12 cellular contexts compared by ENCODE assay signal in the genomic region with DNA sequence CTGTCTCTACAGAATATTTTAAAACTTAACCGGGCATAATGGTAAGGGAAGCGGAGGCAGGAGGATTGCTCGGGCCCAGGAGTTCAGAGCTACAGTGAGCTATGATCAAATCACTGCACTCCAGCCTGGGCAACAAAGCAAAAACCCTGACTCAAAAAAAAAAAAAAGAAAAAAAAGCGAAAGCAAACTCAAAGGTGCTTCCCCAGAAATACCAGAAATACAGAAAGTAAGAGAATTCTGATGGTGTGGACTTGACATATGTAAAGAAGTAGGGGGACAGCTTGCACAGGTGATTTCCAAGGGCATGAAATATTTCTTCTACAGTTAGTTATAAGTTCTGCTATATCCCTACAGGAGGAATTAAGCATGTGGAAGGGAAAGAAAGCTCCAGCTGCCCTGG.
DNase-seq lines count a peak whose midpoint lies in the region; ATAC-seq and TF ChIP-seq lines count a peak whose summit lies in the region.
"Had no signal": no experiment of that assay in that cellular context is flagged by ENCODE, and none has a peak within 500 bp of the region (broad histone marks: within the 10 kb centered on the region; RNA-seq: fewer than 3 reads in every experiment).

No MANE protein-coding gene starts in this region.

- H3K4me1 Mint-ChIP-seq in CD4-positive, alpha-beta T cell (ENCODE audit: low read depth): no peaks in the 10 kb centered on the region
- H3K4me1 Mint-ChIP-seq: activated CD8-positive, alpha-beta memory T cell treated with anti-CD3 and anti-CD28 coated beads, Interleukin-2, amount 10 ng/mL, durations not matched to agents 7 days and 5 days had no signal

- H3K4me3 Mint-ChIP-seq in CD4-positive, alpha-beta T cell: no peak overlapping the region
- H3K4me3 Mint-ChIP-seq: activated CD8-positive, alpha-beta memory T cell treated with anti-CD3 and anti-CD28 coated beads, Interleukin-2, amount 10 ng/mL, durations not matched to agents 7 days and 5 days; activated naive CD8-positive, alpha-beta T cell; CD14-positive monocyte had no signal

- no peaks in the 10 kb centered on the region for H3K36me3 Mint-ChIP-seq in CD4-positive, alpha-beta T cell (ENCODE audit: low read depth)
- H3K36me3 Mint-ChIP-seq: activated CD8-positive, alpha-beta memory T cell treated with anti-CD3 and anti-CD28 coated beads, Interleukin-2, amount 10 ng/mL, durations not matched to agents 7 days and 5 days; CD14-positive monocyte had no signal

- no peak for TF ChIP-seq CTCF in CD4-positive, alpha-beta T cell (IDR thresholded peaks at IDR 0.05)
- TF ChIP-seq CTCF in esophagus squamous epithelium (IDR thresholded peaks at IDR 0.05): no peak

- H3K27me3 Mint-ChIP-seq in CD4-positive, alpha-beta T cell: no peaks in the 10 kb centered on the region
- H3K27me3 Mint-ChIP-seq: activated naive CD8-positive, alpha-beta T cell had no signal

- no peak for TF ChIP-seq POLR2A in esophagus squamous epithelium (IDR thresholded peaks at IDR 0.05)

- no peak overlapping the region for H3K4me3 ChIP-seq in esophagus squamous epithelium
- H3K4me3 ChIP-seq: skin epidermis had no signal

- POLR2A ChIA-PET in CD4-positive, alpha-beta T cell (lab: Charles Lee): no interaction called here

- CTCF ChIA-PET in CD4-positive, alpha-beta T cell (lab: Charles Lee): no interaction called here

- H3K27me3 ChIP-seq in CD4-positive, alpha-beta T cell (ENCODE audit: control insufficient read depth, insufficient read depth, low read length): no peaks in the 10 kb centered on the region
- no peaks in the 10 kb centered on the region for H3K27me3 ChIP-seq in esophagus squamous epithelium

- no peaks in the 10 kb centered on the region for H3K4me1 ChIP-seq in esophagus squamous epithelium

- H3K36me3 ChIP-seq in esophagus squamous epithelium: no peaks in the 10 kb centered on the region

- peaks cover 8% of the 10 kb centered on the region for H3K9me3 Mint-ChIP-seq in CD4-positive, alpha-beta T cell

- WGBS in esophagus squamous epithelium, 2 donors: 44 to 56% methylated on average over 4 of the region's 4 CpGs

- no peak overlapping the region for H3K27ac Mint-ChIP-seq in CD4-positive, alpha-beta T cell
- H3K27ac Mint-ChIP-seq: activated CD8-positive, alpha-beta memory T cell treated with anti-CD3 and anti-CD28 coated beads, Interleukin-2, amount 10 ng/mL, durations not matched to agents 7 days and 5 days; activated naive CD8-positive, alpha-beta T cell had no signal

- DNase-seq in T-helper 1 cell: no peak
- DNase-seq in NCI-H345 treated with DMSO at 0.1 percent for 48 hours (lab: John Stamatoyannopoulos, UW; ENCODE audit: unreplicated experiment): no peak
- DNase-seq in CD4-positive, alpha-beta T cell: no peak
- DNase-seq in esophagus squamous epithelium (lab: John Stamatoyannopoulos, UW): no peak
- DNase-seq: nucleus accumbens had no signal

- H3K9me3 ChIP-seq in CD4-positive, alpha-beta T cell (ENCODE audit: control insufficient read depth, low read length): no peaks in the 10 kb centered on the region
- no peaks in the 10 kb centered on the region for H3K9me3 ChIP-seq in esophagus squamous epithelium

- intact Hi-C loops in CD4-positive, alpha-beta T cell (cut with DNase I, micrococcal nuclease): loop anchor here in 1 of 2 experiments (10.0 kb wide), 1 partner anchor 66 kb away; a partner anchor contains a TSS
- intact Hi-C loops in esophagus squamous epithelium (cut with DNase I): no loop called here

- ATAC-seq in GM18870 (IDR thresholded peaks at IDR 0.05; ENCODE audit: unreplicated experiment) (peak; percentile 48), GM21717 (IDR thresholded peaks at IDR 0.05; ENCODE audit: unreplicated experiment) (peak; percentile 61), HG03095 (IDR thresholded peaks at IDR 0.05; ENCODE audit: unreplicated experiment) (peak; percentile 41)
- no peak for ATAC-seq in CD4-positive, alpha-beta T cell (ENCODE audit: poor library complexity)
- ATAC-seq: activated CD8-positive, alpha-beta memory T cell treated with anti-CD3 and anti-CD28 coated beads, Interleukin-2, amount 10 ng/mL, durations not matched to agents 7 days and 5 days had no signal

- no peak overlapping the region for H3K27ac ChIP-seq in CD4-positive, alpha-beta T cell (ENCODE audit: low read depth, low read length)
- no peak overlapping the region for H3K27ac ChIP-seq in esophagus squamous epithelium
- H3K27ac ChIP-seq: skin epidermis had no signal
